ENCODE assay signal across 8 cellular contexts in genomic region chr20:62791301-62792181, GRCh38. TPM values are rescaled to one million over a fixed set of nuclear protein-coding genes. Genes with fewer than 3 reads are reported as not detected.
A peak's percentile ranks its signal among the peaks of the same experiment; 100 is the strongest.
DNase-seq lines count a peak whose midpoint lies in the region; ATAC-seq lines count a peak whose summit lies in the region.

No MANE protein-coding gene starts in this region.

- H3K4me3 Mint-ChIP-seq in naive thymus-derived CD8-positive, alpha-beta T cell, result peak overlapping the region in 9 of 10 donors; percentile 20 to 78 (median 54)

- POLR2A ChIA-PET in naive thymus-derived CD8-positive, alpha-beta T cell (lab: Charles Lee), result interaction anchor here (1.1 to 2.4 kb wide), 6 partner anchors 11 to 52 kb away, joined by 3 to 13 read pairs (median 6); partner anchors contain the start of gene OGFR

- DNase-seq in DMS114 treated with DMSO at 0.1 percent for 48 hours (lab: John Stamatoyannopoulos, UW; ENCODE audit: unreplicated experiment), result peak; percentile 84
- peak; percentile 95 to 97 for DNase-seq in Kasumi-1 (lab: John Stamatoyannopoulos, UW)
- DNase-seq in OCI-M2 (lab: John Stamatoyannopoulos, UW; ENCODE audit: unreplicated experiment), result peak; percentile 85
- DNase-seq in activated T-cell treated with anti-CD3 and anti-CD28 coated beads for 24 hours (ENCODE audit: low read depth), result peak; percentile 67
- peak; percentile 35 to 81 (median 65) for DNase-seq in naive thymus-derived CD8-positive, alpha-beta T cell
- DNase-seq in stimulated activated naive CD4-positive, alpha-beta T cell treated with Interleukin-2 at 50 U/mL for 16 hours (lab: John Stamatoyannopoulos, UW), result peak; percentile 57

- H3K27me3 Mint-ChIP-seq in naive thymus-derived CD8-positive, alpha-beta T cell, result no peaks in the 10 kb centered on the region

- H3K9me3 Mint-ChIP-seq in naive thymus-derived CD8-positive, alpha-beta T cell, result no peaks in the 10 kb centered on the region

- H3K27ac Mint-ChIP-seq in naive thymus-derived CD8-positive, alpha-beta T cell, result peak overlapping the region in 9 of 10 donors; percentile 77 to 92 (median 85)

- H3K4me1 Mint-ChIP-seq in naive thymus-derived CD8-positive, alpha-beta T cell, result peaks cover 11 to 36% (median 26%) of the 10 kb centered on the region in 4 donors

- peak; percentile 20 for ATAC-seq in esophagus mucosa
- no peak for ATAC-seq in naive thymus-derived CD8-positive, alpha-beta T cell
- ATAC-seq in HG03520 (IDR thresholded peaks at IDR 0.05; ENCODE audit: unreplicated experiment), result no peak

- no peaks in the 10 kb centered on the region for H3K36me3 Mint-ChIP-seq in naive thymus-derived CD8-positive, alpha-beta T cell

RNA-seq across cellular contexts. Expression of gene MRGBP, which starts 4.7 kb away (rescaled TPM):
- 5.2 TPM for total RNA-seq in esophagus mucosa
- 10 to 100 TPM; 13.6 to 14.2 TPM for total RNA-seq in naive thymus-derived CD8-positive, alpha-beta T cell
- polyA plus RNA-seq in naive thymus-derived CD8-positive, alpha-beta T cell, result 10 to 100 TPM in 1 of 3 donors, 1 to 10 TPM in 2; 7.4 to 10.2 (median 9.0) TPM

RNA-seq across cellular contexts. Expression of gene OGFR, which starts 13.1 kb away (rescaled TPM):
- total RNA-seq in esophagus mucosa, result 16.0 TPM
- total RNA-seq in naive thymus-derived CD8-positive, alpha-beta T cell, result 10 to 100 TPM; 77.1 to 79.9 TPM
- 10 to 100 TPM; 26.5 to 58.2 (median 40.1) TPM for polyA plus RNA-seq in naive thymus-derived CD8-positive, alpha-beta T cell

RNA-seq across cellular contexts. Expression of gene COL9A3, which starts 25.3 kb away (rescaled TPM):
- 1.5 TPM for total RNA-seq in esophagus mucosa
- total RNA-seq in naive thymus-derived CD8-positive, alpha-beta T cell, result 1 to 10 TPM; 1.2 to 2.2 TPM
- under 1 TPM in 1 of 3 donors, not detected in 2; 0.15 TPM for polyA plus RNA-seq in naive thymus-derived CD8-positive, alpha-beta T cell
